ENCODE assay signal across 33 cellular contexts in genomic region chr20:24697411-24697810, GRCh38.
"Had no signal": no experiment of that assay in that cellular context is flagged by ENCODE, and none has a peak within 500 bp of the region (broad histone marks: within the 10 kb centered on the region; RNA-seq: fewer than 3 reads in every experiment).

No MANE protein-coding gene starts in this region.

- H3K4me3 ChIP-seq: adrenal gland, body of pancreas, colonic mucosa, dorsolateral prefrontal cortex, gastroesophageal sphincter, lung, ovary, suprapubic skin, tibial nerve had no signal

- H3K27me3 ChIP-seq: adrenal gland, body of pancreas, colonic mucosa, dorsolateral prefrontal cortex, gastroesophageal sphincter, neutrophil, ovary, tibial nerve had no signal

- ATAC-seq: activated CD4-positive, CD25-positive, alpha-beta regulatory T cell treated with anti-CD3 and anti-CD28 coated beads, Interleukin-2, amount 50 U/mL, for 24 hours; body of pancreas; gastroesophageal sphincter; sciatic nerve; T-helper 17 cell had no signal

- FAIRE-seq: small intestine, urothelium cell line had no signal

- H3K36me3 ChIP-seq: adrenal gland, colonic mucosa, gastroesophageal sphincter, neutrophil, ovary, suprapubic skin, tibial nerve, WERI-Rb-1 had no signal

- H3K9me3 ChIP-seq: adrenal gland, body of pancreas, colonic mucosa, gastroesophageal sphincter, neutrophil, ovary, suprapubic skin, tibial nerve had no signal

- H3K36me3 Mint-ChIP-seq: activated naive CD8-positive, alpha-beta T cell treated with anti-CD3 and anti-CD28 coated beads for 36 hours; stimulated activated memory B cell treated with anti-CD40 and anti-IgM and Interleukin-4, amounts not matched to agents 10 μg/mL and 1 μg/mL and 100 μg/mL, for 72 hours had no signal

- H3K27ac ChIP-seq: adrenal gland, body of pancreas, colonic mucosa, dorsolateral prefrontal cortex, gastroesophageal sphincter, neutrophil, ovary, suprapubic skin, tibial nerve, WERI-Rb-1 had no signal

- DNase-seq: activated CD4-positive, alpha-beta T cell treated with anti-CD3 and anti-CD28 coated beads for 48 hours; activated CD4-positive, alpha-beta T cell treated with anti-CD3 and anti-CD28 coated beads, Interleukin-2, amount 50 U/mL, for 48 hours; activated effector memory CD4-positive, alpha-beta T cell treated with anti-CD3 and anti-CD28 coated beads, Interleukin-2, amount 50 U/mL, for 16 hours; activated naive CD4-positive, alpha-beta T cell treated with anti-CD3 and anti-CD28 coated beads for 36 hours; activated naive CD8-positive, alpha-beta T cell treated with anti-CD3 and anti-CD28 coated beads for 36 hours; aorta; body of pancreas; cerebellar nuclear complex; colonic mucosa; effector memory CD4-positive, alpha-beta T cell; erythroblast; hippocampal formation; mesendoderm; ovary; small intestine; stimulated activated CD4-positive, alpha-beta T cell treated with anti-CD3 and anti-CD28 coated beads, Interleukin-4, amount 100 ng/mL, for 24 hours; T-helper 17 cell; T1000; WERI-Rb-1 had no signal

- H3K27me3 Mint-ChIP-seq: activated naive CD8-positive, alpha-beta T cell treated with anti-CD3 and anti-CD28 coated beads for 36 hours had no signal

- H3K4me3 Mint-ChIP-seq: activated naive CD4-positive, alpha-beta T cell treated with anti-CD3 and anti-CD28 coated beads for 36 hours; activated naive CD8-positive, alpha-beta T cell treated with anti-CD3 and anti-CD28 coated beads for 36 hours; activated T-helper 1 cell treated with anti-CD3 and anti-CD28 coated beads, Interleukin-12 subunit alpha, Interleukin-12 subunit beta, Interleukin-2, Interleukin-4 antibody, amounts not matched to agents 30 ng/mL and 10 ng/mL and 1 ng/mL, durations not matched to agents 14 hours and 24 hours and 36 hours; nephron; stimulated activated memory B cell treated with anti-CD40 and anti-IgM and Interleukin-4, amounts not matched to agents 10 μg/mL and 1 μg/mL and 100 μg/mL, for 72 hours; T-helper 17 cell had no signal

- H3K9me3 Mint-ChIP-seq: activated naive CD4-positive, alpha-beta T cell treated with anti-CD3 and anti-CD28 coated beads for 36 hours; activated naive CD8-positive, alpha-beta T cell treated with anti-CD3 and anti-CD28 coated beads for 36 hours; activated T-helper 1 cell treated with anti-CD3 and anti-CD28 coated beads, Interleukin-12 subunit alpha, Interleukin-12 subunit beta, Interleukin-2, Interleukin-4 antibody, amounts not matched to agents 30 ng/mL and 10 ng/mL and 1 ng/mL, durations not matched to agents 14 hours and 24 hours and 36 hours; nephron; stimulated activated memory B cell treated with anti-CD40 and anti-IgM and Interleukin-4, amounts not matched to agents 10 μg/mL and 1 μg/mL and 100 μg/mL, for 72 hours had no signal

- H3K4me1 ChIP-seq: body of pancreas, colonic mucosa, suprapubic skin had no signal

- H3K27ac Mint-ChIP-seq: activated naive CD4-positive, alpha-beta T cell treated with anti-CD3 and anti-CD28 coated beads for 36 hours; activated naive CD8-positive, alpha-beta T cell treated with anti-CD3 and anti-CD28 coated beads for 36 hours; activated T-helper 1 cell treated with anti-CD3 and anti-CD28 coated beads, Interleukin-12 subunit alpha, Interleukin-12 subunit beta, Interleukin-2, Interleukin-4 antibody, amounts not matched to agents 30 ng/mL and 10 ng/mL and 1 ng/mL, durations not matched to agents 14 hours and 24 hours and 36 hours; progenitor cell of endocrine pancreas; stimulated activated memory B cell treated with anti-CD40 and anti-IgM and Interleukin-4, amounts not matched to agents 10 μg/mL and 1 μg/mL and 100 μg/mL, for 72 hours; T-helper 17 cell had no signal

- H3K4me1 Mint-ChIP-seq: activated naive CD8-positive, alpha-beta T cell treated with anti-CD3 and anti-CD28 coated beads for 36 hours had no signal
